37 cellular contexts compared by ENCODE assay signal in the genomic region with DNA sequence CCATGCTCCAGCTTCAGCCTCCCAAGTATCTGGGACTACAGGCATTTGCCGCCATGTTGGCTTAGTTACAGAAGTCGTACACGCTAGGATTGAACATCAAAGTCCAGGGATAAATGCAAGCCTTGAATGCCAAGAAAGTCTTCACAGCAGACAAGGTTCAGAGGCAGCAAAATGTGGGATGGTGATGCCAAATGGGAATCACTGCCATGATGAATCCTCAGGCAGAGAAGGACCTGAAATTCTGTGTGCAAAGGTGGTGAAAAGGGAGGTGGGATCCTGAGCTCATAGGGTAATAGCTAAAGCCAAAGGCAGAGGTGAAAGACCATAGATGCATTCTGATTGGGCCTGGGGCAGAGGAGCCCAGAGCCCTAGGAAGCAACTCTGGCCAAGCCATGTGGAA.
"Had no signal": no experiment of that assay in that cellular context is flagged by ENCODE, and none has a peak within 500 bp of the region (broad histone marks: within the 10 kb centered on the region; RNA-seq: fewer than 3 reads in every experiment).

No MANE protein-coding gene starts in this region.

- ATAC-seq: activated naive CD4-positive, alpha-beta T cell treated with anti-CD3 and anti-CD28 coated beads, Interleukin-2, amount 50 U/mL, for 72 hours; activated naive CD8-positive, alpha-beta T cell treated with anti-CD3 and anti-CD28 coated beads, Interleukin-2, amount 50 U/mL, for 24 hours; activated T-cell treated with anti-CD3 and anti-CD28 coated beads, Interleukin-2, amount 50 U/mL, for 4 hours; activated T-cell treated with anti-CD3 and anti-CD28 coated beads, Interleukin-2, amount 50 U/mL, for 72 hours; activated T-helper 17 cell treated with anti-CD3 and anti-CD28 coated beads, Interleukin-2, amount 50 U/mL, for 72 hours; body of pancreas had no signal

- H3K9me3 Mint-ChIP-seq: activated naive CD4-positive, alpha-beta T cell treated with anti-CD3 and anti-CD28 coated beads for 36 hours; activated naive CD4-positive, alpha-beta T cell treated with anti-CD3 and anti-CD28 coated beads, Interleukin-2, amount 10 ng/mL, durations not matched to agents 7 days and 5 days; activated naive CD4-positive, alpha-beta T cell treated with anti-CD3 and anti-CD28 coated beads, Interleukin-2, amount 50 U/mL, for 24 hours; activated naive CD4-positive, alpha-beta T cell treated with anti-CD3 and anti-CD28 coated beads, Interleukin-2, amount 50 U/mL, for 72 hours; activated naive CD8-positive, alpha-beta T cell treated with anti-CD3 and anti-CD28 coated beads for 36 hours; activated naive CD8-positive, alpha-beta T cell treated with anti-CD3 and anti-CD28 coated beads, Interleukin-2, amount 10 ng/mL, durations not matched to agents 7 days and 5 days; activated naive CD8-positive, alpha-beta T cell treated with anti-CD3 and anti-CD28 coated beads, Interleukin-2, amount 50 U/mL, for 24 hours; activated T-cell treated with anti-CD3 and anti-CD28 coated beads, Interleukin-2, amount 50 U/mL, for 24 hours; activated T-cell treated with anti-CD3 and anti-CD28 coated beads, Interleukin-2, amount 50 U/mL, for 4 hours; activated T-cell treated with anti-CD3 and anti-CD28 coated beads, Interleukin-2, amount 50 U/mL, for 72 hours; activated T-helper 1 cell treated with anti-CD3 and anti-CD28 coated beads, Interleukin-12 subunit alpha, Interleukin-12 subunit beta, Interleukin-2, Interleukin-4 antibody, amounts not matched to agents 30 ng/mL and 10 ng/mL and 1 ng/mL, durations not matched to agents 14 hours and 24 hours and 36 hours; activated T-helper 17 cell treated with anti-CD3 and anti-CD28 coated beads, Interleukin-2, amount 50 U/mL, for 72 hours; activated T-helper 2 cell treated with anti-CD3 and anti-CD28 coated beads, Interferon-gamma antibody, Interleukin-2, Interleukin-4, amounts not matched to agents 10 μg/mL and 5 μg/mL and 100 μg/mL, durations not matched to agents 14 hours and 24 hours and 36 hours; central memory CD8-positive, alpha-beta T cell had no signal

- H3K4me1 ChIP-seq: adrenal gland, ascending aorta, breast epithelium had no signal

- H3K27me3 ChIP-seq: adrenal gland, ascending aorta, body of pancreas, brain microvascular endothelial cell, breast epithelium, cardiac muscle cell had no signal

- DNase-seq: activated effector memory CD4-positive, alpha-beta T cell treated with anti-CD3 and anti-CD28 coated beads, Interleukin-2, amount 50 U/mL, for 16 hours; activated effector memory CD4-positive, alpha-beta T cell treated with Interleukin-2 at 50 U/mL for 16 hours; activated gamma-delta T cell; activated gamma-delta T cell treated with Interleukin-2 at 50 U/mL for 16 hours; activated naive CD4-positive, alpha-beta T cell; activated naive CD4-positive, alpha-beta T cell treated with anti-CD3 and anti-CD28 coated beads for 36 hours; activated naive CD4-positive, alpha-beta T cell treated with anti-CD3 and anti-CD28 coated beads, Interleukin-2, amount 10 ng/mL, durations not matched to agents 7 days and 5 days; activated naive CD4-positive, alpha-beta T cell treated with anti-CD3 and anti-CD28 coated beads, Interleukin-2, amount 50 U/mL, for 16 hours; activated naive CD4-positive, alpha-beta T cell treated with Interleukin-2 at 50 U/mL for 16 hours; activated naive CD8-positive, alpha-beta T cell treated with anti-CD3 and anti-CD28 coated beads for 36 hours; activated naive CD8-positive, alpha-beta T cell treated with anti-CD3 and anti-CD28 coated beads, Interleukin-2, amount 10 ng/mL, durations not matched to agents 7 days and 5 days; activated naive CD8-positive, alpha-beta T cell treated with anti-CD3 and anti-CD28 coated beads, Interleukin-2, amount 50 U/mL, for 24 hours; activated T-cell treated with anti-CD3 and anti-CD28 coated beads, Interleukin-2, amount 50 U/mL, for 24 hours; activated T-cell treated with anti-CD3 and anti-CD28 coated beads, Interleukin-2, amount 50 U/mL, for 4 hours; activated T-cell treated with anti-CD3 and anti-CD28 coated beads, Interleukin-2, amount 50 U/mL, for 48 hours; activated T-cell treated with anti-CD3 and anti-CD28 coated beads, Interleukin-2, amount 50 U/mL, for 72 hours; adrenal gland; amniotic stem cell; amygdala; anterior cingulate cortex; aorta; brain microvascular endothelial cell; caudate nucleus; central memory CD4-positive, alpha-beta T cell; cerebellar nuclear complex had no signal

- H3K27ac ChIP-seq: adrenal gland, ascending aorta, body of pancreas, brain microvascular endothelial cell, breast epithelium, cardiac muscle cell had no signal

- H3K27me3 Mint-ChIP-seq: activated naive CD4-positive, alpha-beta T cell treated with anti-CD3 and anti-CD28 coated beads, Interleukin-2, amount 50 U/mL, for 24 hours; activated naive CD8-positive, alpha-beta T cell treated with anti-CD3 and anti-CD28 coated beads for 36 hours; activated T-helper 17 cell treated with anti-CD3 and anti-CD28 coated beads, Interleukin-2, amount 50 U/mL, for 72 hours had no signal

- H3K4me3 ChIP-seq: adrenal gland, ascending aorta, body of pancreas, breast epithelium, cardiac muscle cell had no signal

- H3K9me3 ChIP-seq: adrenal gland, ascending aorta, body of pancreas, breast epithelium had no signal

- H3K36me3 ChIP-seq: adrenal gland, ascending aorta, brain microvascular endothelial cell, breast epithelium, cardiac muscle cell had no signal

- H3K27ac Mint-ChIP-seq: activated naive CD4-positive, alpha-beta T cell treated with anti-CD3 and anti-CD28 coated beads for 36 hours; activated naive CD4-positive, alpha-beta T cell treated with anti-CD3 and anti-CD28 coated beads, Interleukin-2, amount 10 ng/mL, durations not matched to agents 7 days and 5 days; activated naive CD4-positive, alpha-beta T cell treated with anti-CD3 and anti-CD28 coated beads, Interleukin-2, amount 50 U/mL, for 24 hours; activated naive CD4-positive, alpha-beta T cell treated with anti-CD3 and anti-CD28 coated beads, Interleukin-2, amount 50 U/mL, for 72 hours; activated naive CD8-positive, alpha-beta T cell; activated naive CD8-positive, alpha-beta T cell treated with anti-CD3 and anti-CD28 coated beads for 36 hours; activated naive CD8-positive, alpha-beta T cell treated with anti-CD3 and anti-CD28 coated beads, Interleukin-2, amount 10 ng/mL, durations not matched to agents 7 days and 5 days; activated T-cell treated with anti-CD3 and anti-CD28 coated beads, Interleukin-2, amount 50 U/mL, for 24 hours; activated T-cell treated with anti-CD3 and anti-CD28 coated beads, Interleukin-2, amount 50 U/mL, for 72 hours; activated T-helper 1 cell treated with anti-CD3 and anti-CD28 coated beads, Interleukin-12 subunit alpha, Interleukin-12 subunit beta, Interleukin-2, Interleukin-4 antibody, amounts not matched to agents 30 ng/mL and 10 ng/mL and 1 ng/mL, durations not matched to agents 14 hours and 24 hours and 36 hours; activated T-helper 17 cell treated with anti-CD3 and anti-CD28 coated beads, Interleukin-2, amount 50 U/mL, for 72 hours; activated T-helper 2 cell treated with anti-CD3 and anti-CD28 coated beads, Interferon-gamma antibody, Interleukin-2, Interleukin-4, amounts not matched to agents 10 μg/mL and 5 μg/mL and 100 μg/mL, durations not matched to agents 14 hours and 24 hours and 36 hours had no signal

- H3K36me3 Mint-ChIP-seq: activated naive CD4-positive, alpha-beta T cell treated with anti-CD3 and anti-CD28 coated beads, Interleukin-2, amount 10 ng/mL, durations not matched to agents 7 days and 5 days; activated naive CD4-positive, alpha-beta T cell treated with anti-CD3 and anti-CD28 coated beads, Interleukin-2, amount 50 U/mL, for 24 hours; activated naive CD4-positive, alpha-beta T cell treated with anti-CD3 and anti-CD28 coated beads, Interleukin-2, amount 50 U/mL, for 72 hours; activated naive CD8-positive, alpha-beta T cell; activated naive CD8-positive, alpha-beta T cell treated with anti-CD3 and anti-CD28 coated beads for 36 hours; activated naive CD8-positive, alpha-beta T cell treated with anti-CD3 and anti-CD28 coated beads, Interleukin-2, amount 10 ng/mL, durations not matched to agents 7 days and 5 days; brain had no signal

- H3K4me3 Mint-ChIP-seq: activated naive CD4-positive, alpha-beta T cell treated with anti-CD3 and anti-CD28 coated beads for 36 hours; activated naive CD4-positive, alpha-beta T cell treated with anti-CD3 and anti-CD28 coated beads, Interleukin-2, amount 10 ng/mL, durations not matched to agents 7 days and 5 days; activated naive CD4-positive, alpha-beta T cell treated with anti-CD3 and anti-CD28 coated beads, Interleukin-2, amount 50 U/mL, for 24 hours; activated naive CD8-positive, alpha-beta T cell; activated naive CD8-positive, alpha-beta T cell treated with anti-CD3 and anti-CD28 coated beads for 36 hours; activated naive CD8-positive, alpha-beta T cell treated with anti-CD3 and anti-CD28 coated beads, Interleukin-2, amount 10 ng/mL, durations not matched to agents 7 days and 5 days; activated naive CD8-positive, alpha-beta T cell treated with anti-CD3 and anti-CD28 coated beads, Interleukin-2, amount 50 U/mL, for 24 hours; activated T-cell treated with anti-CD3 and anti-CD28 coated beads, Interleukin-2, amount 50 U/mL, for 24 hours; activated T-cell treated with anti-CD3 and anti-CD28 coated beads, Interleukin-2, amount 50 U/mL, for 4 hours; activated T-cell treated with anti-CD3 and anti-CD28 coated beads, Interleukin-2, amount 50 U/mL, for 72 hours; activated T-helper 1 cell treated with anti-CD3 and anti-CD28 coated beads, Interleukin-12 subunit alpha, Interleukin-12 subunit beta, Interleukin-2, Interleukin-4 antibody, amounts not matched to agents 30 ng/mL and 10 ng/mL and 1 ng/mL, durations not matched to agents 14 hours and 24 hours and 36 hours; activated T-helper 17 cell treated with anti-CD3 and anti-CD28 coated beads, Interleukin-2, amount 50 U/mL, for 72 hours; brain; central memory CD8-positive, alpha-beta T cell had no signal
